1 cellular context compared by ENCODE assay signal in the genomic region with DNA sequence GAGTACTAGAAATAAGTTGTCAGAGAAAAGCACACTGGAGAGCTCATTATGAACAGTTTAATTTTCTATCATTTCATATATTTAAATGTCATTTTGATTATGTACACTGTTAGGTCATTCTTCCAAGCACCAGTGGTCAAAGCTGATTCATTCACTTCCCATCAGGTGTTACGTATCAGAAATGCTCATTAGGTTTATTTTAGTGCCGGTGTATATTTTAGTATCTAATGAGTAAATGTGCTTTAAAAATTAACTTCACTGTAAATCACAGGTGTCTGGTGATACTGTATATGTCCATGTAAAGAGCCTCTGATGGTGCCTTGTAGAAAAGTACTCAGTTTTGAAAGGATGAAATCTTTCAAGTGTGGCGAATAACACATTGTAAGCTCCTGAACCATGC.
TF ChIP-seq lines count a peak whose summit lies in the region.

No MANE protein-coding gene starts in this region.

TF ChIP-seq in GM12878, 131 proteins besides CTCF, POLR2A, EP300 and RAD21 (continued from another document):
- TF ChIP-seq, protein P1, sequence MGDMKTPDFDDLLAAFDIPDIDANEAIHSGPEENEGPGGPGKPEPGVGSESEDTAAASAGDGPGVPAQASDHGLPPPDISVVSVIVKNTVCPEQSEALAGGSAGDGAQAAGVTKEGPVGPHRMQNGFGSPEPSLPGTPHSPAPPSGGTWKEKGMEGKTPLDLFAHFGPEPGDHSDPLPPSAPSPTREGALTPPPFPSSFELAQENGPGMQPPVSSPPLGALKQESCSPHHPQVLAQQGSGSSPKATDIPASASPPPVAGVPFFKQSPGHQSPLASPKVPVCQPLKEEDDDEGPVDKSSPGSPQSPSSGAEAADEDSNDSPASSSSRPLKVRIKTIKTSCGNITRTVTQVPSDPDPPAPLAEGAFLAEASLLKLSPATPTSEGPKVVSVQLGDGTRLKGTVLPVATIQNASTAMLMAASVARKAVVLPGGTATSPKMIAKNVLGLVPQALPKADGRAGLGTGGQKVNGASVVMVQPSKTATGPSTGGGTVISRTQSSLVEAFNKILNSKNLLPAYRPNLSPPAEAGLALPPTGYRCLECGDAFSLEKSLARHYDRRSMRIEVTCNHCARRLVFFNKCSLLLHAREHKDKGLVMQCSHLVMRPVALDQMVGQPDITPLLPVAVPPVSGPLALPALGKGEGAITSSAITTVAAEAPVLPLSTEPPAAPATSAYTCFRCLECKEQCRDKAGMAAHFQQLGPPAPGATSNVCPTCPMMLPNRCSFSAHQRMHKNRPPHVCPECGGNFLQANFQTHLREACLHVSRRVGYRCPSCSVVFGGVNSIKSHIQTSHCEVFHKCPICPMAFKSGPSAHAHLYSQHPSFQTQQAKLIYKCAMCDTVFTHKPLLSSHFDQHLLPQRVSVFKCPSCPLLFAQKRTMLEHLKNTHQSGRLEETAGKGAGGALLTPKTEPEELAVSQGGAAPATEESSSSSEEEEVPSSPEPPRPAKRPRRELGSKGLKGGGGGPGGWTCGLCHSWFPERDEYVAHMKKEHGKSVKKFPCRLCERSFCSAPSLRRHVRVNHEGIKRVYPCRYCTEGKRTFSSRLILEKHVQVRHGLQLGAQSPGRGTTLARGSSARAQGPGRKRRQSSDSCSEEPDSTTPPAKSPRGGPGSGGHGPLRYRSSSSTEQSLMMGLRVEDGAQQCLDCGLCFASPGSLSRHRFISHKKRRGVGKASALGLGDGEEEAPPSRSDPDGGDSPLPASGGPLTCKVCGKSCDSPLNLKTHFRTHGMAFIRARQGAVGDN (IDR thresholded peaks at IDR 0.05): no peak
- TF ChIP-seq CEBPB (IDR thresholded peaks at IDR 0.05; ENCODE audit: borderline replicate concordance in 1 of 2, low read depth in 2 of 2, low read length in 2 of 2): peak in 1 of 2 experiments; percentile 51; a peak in 1 of 4 replicates
- TF ChIP-seq, protein P2, sequence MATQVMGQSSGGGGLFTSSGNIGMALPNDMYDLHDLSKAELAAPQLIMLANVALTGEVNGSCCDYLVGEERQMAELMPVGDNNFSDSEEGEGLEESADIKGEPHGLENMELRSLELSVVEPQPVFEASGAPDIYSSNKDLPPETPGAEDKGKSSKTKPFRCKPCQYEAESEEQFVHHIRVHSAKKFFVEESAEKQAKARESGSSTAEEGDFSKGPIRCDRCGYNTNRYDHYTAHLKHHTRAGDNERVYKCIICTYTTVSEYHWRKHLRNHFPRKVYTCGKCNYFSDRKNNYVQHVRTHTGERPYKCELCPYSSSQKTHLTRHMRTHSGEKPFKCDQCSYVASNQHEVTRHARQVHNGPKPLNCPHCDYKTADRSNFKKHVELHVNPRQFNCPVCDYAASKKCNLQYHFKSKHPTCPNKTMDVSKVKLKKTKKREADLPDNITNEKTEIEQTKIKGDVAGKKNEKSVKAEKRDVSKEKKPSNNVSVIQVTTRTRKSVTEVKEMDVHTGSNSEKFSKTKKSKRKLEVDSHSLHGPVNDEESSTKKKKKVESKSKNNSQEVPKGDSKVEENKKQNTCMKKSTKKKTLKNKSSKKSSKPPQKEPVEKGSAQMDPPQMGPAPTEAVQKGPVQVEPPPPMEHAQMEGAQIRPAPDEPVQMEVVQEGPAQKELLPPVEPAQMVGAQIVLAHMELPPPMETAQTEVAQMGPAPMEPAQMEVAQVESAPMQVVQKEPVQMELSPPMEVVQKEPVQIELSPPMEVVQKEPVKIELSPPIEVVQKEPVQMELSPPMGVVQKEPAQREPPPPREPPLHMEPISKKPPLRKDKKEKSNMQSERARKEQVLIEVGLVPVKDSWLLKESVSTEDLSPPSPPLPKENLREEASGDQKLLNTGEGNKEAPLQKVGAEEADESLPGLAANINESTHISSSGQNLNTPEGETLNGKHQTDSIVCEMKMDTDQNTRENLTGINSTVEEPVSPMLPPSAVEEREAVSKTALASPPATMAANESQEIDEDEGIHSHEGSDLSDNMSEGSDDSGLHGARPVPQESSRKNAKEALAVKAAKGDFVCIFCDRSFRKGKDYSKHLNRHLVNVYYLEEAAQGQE (IDR thresholded peaks at IDR 0.05; ENCODE audit: low read depth, low read length): no peak
- TF ChIP-seq EGR1 (IDR thresholded peaks at IDR 0.05; ENCODE audit: borderline replicate concordance in 1 of 2, low read depth in 2 of 2, low read length in 2 of 2): no peak
- no peak for TF ChIP-seq BHLHE40 (IDR thresholded peaks at IDR 0.05; ENCODE audit: borderline replicate concordance in 1 of 2, low read depth in 2 of 2, low read length in 1 of 2)
- peak; percentile 39; the same call in 1 of the 2 replicates for TF ChIP-seq FOXM1 (IDR thresholded peaks at IDR 0.05; ENCODE audit: low read depth, low read length)
- TF ChIP-seq, protein P3, sequence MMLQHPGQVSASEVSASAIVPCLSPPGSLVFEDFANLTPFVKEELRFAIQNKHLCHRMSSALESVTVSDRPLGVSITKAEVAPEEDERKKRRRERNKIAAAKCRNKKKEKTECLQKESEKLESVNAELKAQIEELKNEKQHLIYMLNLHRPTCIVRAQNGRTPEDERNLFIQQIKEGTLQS (IDR thresholded peaks at IDR 0.05; ENCODE audit: borderline replicate concordance, extremely low read depth, low read depth, low read length): no peak
- TF ChIP-seq ZNF622 (IDR thresholded peaks at IDR 0.05): no peak
- no peak for TF ChIP-seq SMARCA5 (IDR thresholded peaks at IDR 0.05)
- no peak for TF ChIP-seq SPI1 (IDR thresholded peaks at IDR 0.05; ENCODE audit: borderline replicate concordance, insufficient read depth, low read depth, low read length)
- TF ChIP-seq MEF2A (IDR thresholded peaks at IDR 0.05; ENCODE audit: insufficient read depth, low read depth, low read length): peak; percentile 40; the same call in 1 of the 2 replicates
- no peak for TF ChIP-seq SMC3 (IDR thresholded peaks at IDR 0.05; ENCODE audit: borderline replicate concordance, low read length)
- no peak for TF ChIP-seq WRNIP1 (IDR thresholded peaks at IDR 0.05; ENCODE audit: borderline replicate concordance, low read depth, low read length)
- no peak for TF ChIP-seq KDM1A (IDR thresholded peaks at IDR 0.05; ENCODE audit: borderline replicate concordance)
- no peak for TF ChIP-seq SREBF1 (IDR thresholded peaks at IDR 0.05; ENCODE audit: low read length)
- TF ChIP-seq ETV6 (conservative IDR thresholded peaks at IDR 0.05 in 1 of 2, IDR thresholded peaks at IDR 0.05 in 1 of 2; ENCODE audit: borderline replicate concordance in 1 of 2, low read depth in 1 of 2): no peak
- no peak for TF ChIP-seq ZNF24 (IDR thresholded peaks at IDR 0.05)
- TF ChIP-seq CREB1 (IDR thresholded peaks at IDR 0.05; ENCODE audit: low read depth): 0 out of 2 replicates have a peak, but pooled peaks have one; percentile 16
- no peak for TF ChIP-seq ZNF384 (IDR thresholded peaks at IDR 0.05; ENCODE audit: borderline replicate concordance, low read depth, low read length)
- no peak for TF ChIP-seq ZSCAN29 (IDR thresholded peaks at IDR 0.05)
- TF ChIP-seq, protein P4, sequence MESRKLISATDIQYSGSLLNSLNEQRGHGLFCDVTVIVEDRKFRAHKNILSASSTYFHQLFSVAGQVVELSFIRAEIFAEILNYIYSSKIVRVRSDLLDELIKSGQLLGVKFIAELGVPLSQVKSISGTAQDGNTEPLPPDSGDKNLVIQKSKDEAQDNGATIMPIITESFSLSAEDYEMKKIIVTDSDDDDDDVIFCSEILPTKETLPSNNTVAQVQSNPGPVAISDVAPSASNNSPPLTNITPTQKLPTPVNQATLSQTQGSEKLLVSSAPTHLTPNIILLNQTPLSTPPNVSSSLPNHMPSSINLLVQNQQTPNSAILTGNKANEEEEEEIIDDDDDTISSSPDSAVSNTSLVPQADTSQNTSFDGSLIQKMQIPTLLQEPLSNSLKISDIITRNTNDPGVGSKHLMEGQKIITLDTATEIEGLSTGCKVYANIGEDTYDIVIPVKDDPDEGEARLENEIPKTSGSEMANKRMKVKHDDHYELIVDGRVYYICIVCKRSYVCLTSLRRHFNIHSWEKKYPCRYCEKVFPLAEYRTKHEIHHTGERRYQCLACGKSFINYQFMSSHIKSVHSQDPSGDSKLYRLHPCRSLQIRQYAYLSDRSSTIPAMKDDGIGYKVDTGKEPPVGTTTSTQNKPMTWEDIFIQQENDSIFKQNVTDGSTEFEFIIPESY (IDR thresholded peaks at IDR 0.05): no peak
- no peak for TF ChIP-seq MYB (IDR thresholded peaks at IDR 0.05; ENCODE audit: borderline replicate concordance, low read depth, low read length)
- TF ChIP-seq STAT3 (IDR thresholded peaks at IDR 0.05; ENCODE audit: low read depth, low read length): no peak
- TF ChIP-seq BCL11A (IDR thresholded peaks at IDR 0.05; ENCODE audit: low read depth, low read length): no peak
- no peak for TF ChIP-seq RB1 (IDR thresholded peaks at IDR 0.05; ENCODE audit: borderline replicate concordance)
- TF ChIP-seq, protein P5, sequence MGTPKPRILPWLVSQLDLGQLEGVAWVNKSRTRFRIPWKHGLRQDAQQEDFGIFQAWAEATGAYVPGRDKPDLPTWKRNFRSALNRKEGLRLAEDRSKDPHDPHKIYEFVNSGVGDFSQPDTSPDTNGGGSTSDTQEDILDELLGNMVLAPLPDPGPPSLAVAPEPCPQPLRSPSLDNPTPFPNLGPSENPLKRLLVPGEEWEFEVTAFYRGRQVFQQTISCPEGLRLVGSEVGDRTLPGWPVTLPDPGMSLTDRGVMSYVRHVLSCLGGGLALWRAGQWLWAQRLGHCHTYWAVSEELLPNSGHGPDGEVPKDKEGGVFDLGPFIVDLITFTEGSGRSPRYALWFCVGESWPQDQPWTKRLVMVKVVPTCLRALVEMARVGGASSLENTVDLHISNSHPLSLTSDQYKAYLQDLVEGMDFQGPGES (IDR thresholded peaks at IDR 0.05): no peak
- TF ChIP-seq RUNX3 (IDR thresholded peaks at IDR 0.05; ENCODE audit: low read length): peak; percentile 29; the same call in 1 of the 2 replicates
- TF ChIP-seq, protein P6, sequence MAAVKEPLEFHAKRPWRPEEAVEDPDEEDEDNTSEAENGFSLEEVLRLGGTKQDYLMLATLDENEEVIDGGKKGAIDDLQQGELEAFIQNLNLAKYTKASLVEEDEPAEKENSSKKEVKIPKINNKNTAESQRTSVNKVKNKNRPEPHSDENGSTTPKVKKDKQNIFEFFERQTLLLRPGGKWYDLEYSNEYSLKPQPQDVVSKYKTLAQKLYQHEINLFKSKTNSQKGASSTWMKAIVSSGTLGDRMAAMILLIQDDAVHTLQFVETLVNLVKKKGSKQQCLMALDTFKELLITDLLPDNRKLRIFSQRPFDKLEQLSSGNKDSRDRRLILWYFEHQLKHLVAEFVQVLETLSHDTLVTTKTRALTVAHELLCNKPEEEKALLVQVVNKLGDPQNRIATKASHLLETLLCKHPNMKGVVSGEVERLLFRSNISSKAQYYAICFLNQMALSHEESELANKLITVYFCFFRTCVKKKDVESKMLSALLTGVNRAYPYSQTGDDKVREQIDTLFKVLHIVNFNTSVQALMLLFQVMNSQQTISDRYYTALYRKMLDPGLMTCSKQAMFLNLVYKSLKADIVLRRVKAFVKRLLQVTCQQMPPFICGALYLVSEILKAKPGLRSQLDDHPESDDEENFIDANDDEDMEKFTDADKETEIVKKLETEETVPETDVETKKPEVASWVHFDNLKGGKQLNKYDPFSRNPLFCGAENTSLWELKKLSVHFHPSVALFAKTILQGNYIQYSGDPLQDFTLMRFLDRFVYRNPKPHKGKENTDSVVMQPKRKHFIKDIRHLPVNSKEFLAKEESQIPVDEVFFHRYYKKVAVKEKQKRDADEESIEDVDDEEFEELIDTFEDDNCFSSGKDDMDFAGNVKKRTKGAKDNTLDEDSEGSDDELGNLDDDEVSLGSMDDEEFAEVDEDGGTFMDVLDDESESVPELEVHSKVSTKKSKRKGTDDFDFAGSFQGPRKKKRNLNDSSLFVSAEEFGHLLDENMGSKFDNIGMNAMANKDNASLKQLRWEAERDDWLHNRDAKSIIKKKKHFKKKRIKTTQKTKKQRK (IDR thresholded peaks at IDR 0.05; ENCODE audit: low read depth, low read length): no peak
- no peak for TF ChIP-seq IKZF1 (conservative IDR thresholded peaks at IDR 0.05)
- no peak for TF ChIP-seq CBFB (IDR thresholded peaks at IDR 0.05; ENCODE audit: low read depth)
- no peak for TF ChIP-seq HDGF (IDR thresholded peaks at IDR 0.05)
- TF ChIP-seq PML (IDR thresholded peaks at IDR 0.05; ENCODE audit: low read length): no peak
- TF ChIP-seq NFIC (IDR thresholded peaks at IDR 0.05; ENCODE audit: low read depth, low read length): peak; percentile 39; the same call in 1 of the 2 replicates
- no peak for TF ChIP-seq YY1 (IDR thresholded peaks at IDR 0.05; ENCODE audit: low read depth, low read length)
- no peak for TF ChIP-seq SIN3A (IDR thresholded peaks at IDR 0.05; ENCODE audit: low read depth, low read length)
- TF ChIP-seq, protein P7, sequence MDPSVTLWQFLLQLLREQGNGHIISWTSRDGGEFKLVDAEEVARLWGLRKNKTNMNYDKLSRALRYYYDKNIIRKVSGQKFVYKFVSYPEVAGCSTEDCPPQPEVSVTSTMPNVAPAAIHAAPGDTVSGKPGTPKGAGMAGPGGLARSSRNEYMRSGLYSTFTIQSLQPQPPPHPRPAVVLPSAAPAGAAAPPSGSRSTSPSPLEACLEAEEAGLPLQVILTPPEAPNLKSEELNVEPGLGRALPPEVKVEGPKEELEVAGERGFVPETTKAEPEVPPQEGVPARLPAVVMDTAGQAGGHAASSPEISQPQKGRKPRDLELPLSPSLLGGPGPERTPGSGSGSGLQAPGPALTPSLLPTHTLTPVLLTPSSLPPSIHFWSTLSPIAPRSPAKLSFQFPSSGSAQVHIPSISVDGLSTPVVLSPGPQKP (IDR thresholded peaks at IDR 0.05; ENCODE audit: low read depth, low read length): no peak
- TF ChIP-seq, protein P8, sequence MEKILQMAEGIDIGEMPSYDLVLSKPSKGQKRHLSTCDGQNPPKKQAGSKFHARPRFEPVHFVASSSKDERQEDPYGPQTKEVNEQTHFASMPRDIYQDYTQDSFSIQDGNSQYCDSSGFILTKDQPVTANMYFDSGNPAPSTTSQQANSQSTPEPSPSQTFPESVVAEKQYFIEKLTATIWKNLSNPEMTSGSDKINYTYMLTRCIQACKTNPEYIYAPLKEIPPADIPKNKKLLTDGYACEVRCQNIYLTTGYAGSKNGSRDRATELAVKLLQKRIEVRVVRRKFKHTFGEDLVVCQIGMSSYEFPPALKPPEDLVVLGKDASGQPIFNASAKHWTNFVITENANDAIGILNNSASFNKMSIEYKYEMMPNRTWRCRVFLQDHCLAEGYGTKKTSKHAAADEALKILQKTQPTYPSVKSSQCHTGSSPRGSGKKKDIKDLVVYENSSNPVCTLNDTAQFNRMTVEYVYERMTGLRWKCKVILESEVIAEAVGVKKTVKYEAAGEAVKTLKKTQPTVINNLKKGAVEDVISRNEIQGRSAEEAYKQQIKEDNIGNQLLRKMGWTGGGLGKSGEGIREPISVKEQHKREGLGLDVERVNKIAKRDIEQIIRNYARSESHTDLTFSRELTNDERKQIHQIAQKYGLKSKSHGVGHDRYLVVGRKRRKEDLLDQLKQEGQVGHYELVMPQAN (conservative IDR thresholded peaks at IDR 0.05): no peak
- no peak for TF ChIP-seq HDAC6 (IDR thresholded peaks at IDR 0.05; ENCODE audit: unreplicated experiment)
- no peak for TF ChIP-seq DPF2 (IDR thresholded peaks at IDR 0.05)
- no peak for TF ChIP-seq RELA (IDR thresholded peaks at IDR 0.05; ENCODE audit: borderline replicate concordance, partially characterized antibody)
- TF ChIP-seq HDAC2 (IDR thresholded peaks at IDR 0.05): no peak
- TF ChIP-seq SMAD5 (IDR thresholded peaks at IDR 0.05; ENCODE audit: low read depth): no peak
